In genomic region chr2:23532311-23533013, GRCh38 we compare ENCODE assay signal across 8 cellular contexts.
DNase-seq lines count a peak whose midpoint lies in the region; ATAC-seq and TF ChIP-seq lines count a peak whose summit lies in the region.

No MANE protein-coding gene starts in this region.

- CTCF ChIA-PET in activated CD4-positive, alpha-beta memory T cell treated with anti-CD3 and anti-CD28 coated beads, Interleukin-2, amount 10 ng/mL, durations not matched to agents 7 days and 5 days (lab: Charles Lee): interaction anchor here (0.9 to 1.0 kb wide), 2 partner anchors 14 to 34 kb away, joined by 3 read pairs; no protein-coding TSS in a partner anchor
- CTCF ChIA-PET in OCI-LY7 (lab: Charles Lee; ENCODE audit: unreplicated experiment): no interaction called here

- no peaks in the 10 kb centered on the region for H3K79me2 ChIP-seq in OCI-LY7 (ENCODE audit: insufficient read depth, low read depth, low read length)

- intact Hi-C loops in OCI-LY7 (cut with micrococcal nuclease; ENCODE audit: unreplicated experiment): no loop called here

- H3K36me3 ChIP-seq in HAP-1 (replicated peaks) (no peaks in the 10 kb centered on the region), OCI-LY7 (ENCODE audit: insufficient read depth, low read length) (no peaks in the 10 kb centered on the region)

- BruUV-seq in OCI-LY7 (replicated peaks; lab: Mats Ljungman, UMichigan): no TSS peak

- H3K4me2 ChIP-seq in OCI-LY7 (ENCODE audit: low read length): no peak overlapping the region

- H3K27ac ChIP-seq in OCI-LY7 (ENCODE audit: low read depth, low read length, poor library complexity, severe bottlenecking): no peak overlapping the region

- no peaks in the 10 kb centered on the region for H3K4me1 ChIP-seq in HAP-1
- H3K4me1 ChIP-seq in OCI-LY7 (ENCODE audit: insufficient read depth, low read length, poor library complexity, severe bottlenecking): no peaks in the 10 kb centered on the region

- H3K9me3 ChIP-seq in HAP-1: no peaks in the 10 kb centered on the region
- no peaks in the 10 kb centered on the region for H3K9me3 ChIP-seq in OCI-LY7 (ENCODE audit: low read length)

- H3K36me3 Mint-ChIP-seq in activated CD4-positive, alpha-beta memory T cell treated with anti-CD3 and anti-CD28 coated beads, Interleukin-2, amount 10 ng/mL, durations not matched to agents 7 days and 5 days (ENCODE audit: low read depth): no peaks in the 10 kb centered on the region

- H4K20me1 ChIP-seq in OCI-LY7 (ENCODE audit: insufficient read depth, low read length): no peaks in the 10 kb centered on the region

- peaks cover 24% of the 10 kb centered on the region for H3K4me1 Mint-ChIP-seq in activated CD4-positive, alpha-beta memory T cell treated with anti-CD3 and anti-CD28 coated beads, Interleukin-2, amount 10 ng/mL, durations not matched to agents 7 days and 5 days

- H3K27me3 ChIP-seq in HAP-1 (ENCODE audit: low read depth): no peaks in the 10 kb centered on the region

- H3K9me2 ChIP-seq in OCI-LY7 (ENCODE audit: insufficient read depth, low read length): no peaks in the 10 kb centered on the region

- ATAC-seq in HG03354 (IDR thresholded peaks at IDR 0.05; ENCODE audit: poor library complexity, severe bottlenecking, unreplicated experiment): peak; percentile 74

- peak overlapping the region; percentile 74 for H3K27ac Mint-ChIP-seq in activated CD4-positive, alpha-beta memory T cell treated with anti-CD3 and anti-CD28 coated beads, Interleukin-2, amount 10 ng/mL, durations not matched to agents 7 days and 5 days

- H3K4me3 ChIP-seq in HAP-1 (no peak overlapping the region), OCI-LY7 (ENCODE audit: low read depth, low read length, poor library complexity, severe bottlenecking) (no peak overlapping the region)

- DNase-seq in GM19240 (ENCODE audit: insufficient read length, low spot score) (peak; percentile 41), iris pigment epithelial cell (ENCODE audit: low read depth) (peak; percentile 31), HAP-1 (ENCODE audit: low spot score in 2 of 2) (no peak), OCI-LY7 (ENCODE audit: low spot score) (no peak), amniotic stem cell (lab: John Stamatoyannopoulos, UW) (no peak), SKM-1 treated with dmso at 0.1 percent for 144 hours (lab: John Stamatoyannopoulos, UW; ENCODE audit: unreplicated experiment) (no peak)
- DNase-seq in activated CD4-positive, alpha-beta memory T cell treated with anti-CD3 and anti-CD28 coated beads, Interleukin-2, amount 10 ng/mL, durations not matched to agents 7 days and 5 days: peak; percentile 38

- H3K27me3 Mint-ChIP-seq in activated CD4-positive, alpha-beta memory T cell treated with anti-CD3 and anti-CD28 coated beads, Interleukin-2, amount 10 ng/mL, durations not matched to agents 7 days and 5 days: no peaks in the 10 kb centered on the region

- no peak for TF ChIP-seq CTCF in OCI-LY7 (conservative IDR thresholded peaks at IDR 0.05; ENCODE audit: low read length)

- no peak overlapping the region for H2AFZ ChIP-seq in OCI-LY7 (ENCODE audit: low read length)

- POLR2A ChIA-PET in activated CD4-positive, alpha-beta memory T cell treated with anti-CD3 and anti-CD28 coated beads, Interleukin-2, amount 10 ng/mL, durations not matched to agents 7 days and 5 days (lab: Charles Lee): interaction anchor here (0.7 kb wide), 1 partner anchor 20 kb away, joined by 3 read pairs; no protein-coding TSS in a partner anchor
- POLR2A ChIA-PET in OCI-LY7 (lab: Charles Lee): no interaction called here

- H3K9me3 Mint-ChIP-seq in activated CD4-positive, alpha-beta memory T cell treated with anti-CD3 and anti-CD28 coated beads, Interleukin-2, amount 10 ng/mL, durations not matched to agents 7 days and 5 days: no peaks in the 10 kb centered on the region

- in situ Hi-C loops in HAP-1 (cut with MboI; ENCODE audit: low sequenced_read_pairs): no loop called here

- peak overlapping the region; percentile 70 for H3K4me3 Mint-ChIP-seq in activated CD4-positive, alpha-beta memory T cell treated with anti-CD3 and anti-CD28 coated beads, Interleukin-2, amount 10 ng/mL, durations not matched to agents 7 days and 5 days

Comparison
In these comparisons a context has a peak if more than half of its experiments do, and no peak if none do; other contexts are left out.
1. DNase-seq: peak in GM19240 (single experiment), activated CD4-positive, alpha-beta memory T cell treated with anti-CD3 and anti-CD28 coated beads, Interleukin-2, amount 10 ng/mL, durations not matched to agents 7 days and 5 days (single experiment) and iris pigment epithelial cell (single experiment); none in HAP-1 (0 of 2), OCI-LY7 (single experiment), amniotic stem cell (single experiment) and SKM-1 treated with dmso at 0.1 percent for 144 hours (single experiment).